ENCODE assay signal across 26 cellular contexts in genomic region chr2:235560345-235560744, GRCh38.
DNase-seq lines count a peak whose midpoint lies in the region; ATAC-seq and TF ChIP-seq lines count a peak whose summit lies in the region.
"Had no signal": no experiment of that assay in that cellular context is flagged by ENCODE, and none has a peak within 500 bp of the region (broad histone marks: within the 10 kb centered on the region; RNA-seq: fewer than 3 reads in every experiment).

No MANE protein-coding gene starts in this region.

- no peak for TF ChIP-seq CTCF in natural killer cell (IDR thresholded peaks at IDR 0.05)

- no peak overlapping the region for H3K27ac Mint-ChIP-seq in stimulated activated naive B cell treated with anti-CD40 and anti-IgM and Interleukin-4, amounts not matched to agents 10 μg/mL and 1 μg/mL and 100 μg/mL, for 72 hours
- no peak overlapping the region for H3K27ac Mint-ChIP-seq in natural killer cell
- H3K27ac Mint-ChIP-seq in activated CD4-positive, alpha-beta T cell treated with anti-CD3 and anti-CD28 coated beads, Interleukin-2, amount 10 ng/mL, durations not matched to agents 24 days and 14 days, result no peak overlapping the region
- H3K27ac Mint-ChIP-seq: activated naive CD8-positive, alpha-beta T cell treated with anti-CD3 and anti-CD28 coated beads, Interleukin-2, amount 10 ng/mL, durations not matched to agents 7 days and 5 days; activated T-cell treated with anti-CD3 and anti-CD28 coated beads, Interleukin-2, amount 50 U/mL, for 24 hours; naive thymus-derived CD4-positive, alpha-beta T cell; stimulated activated effector memory CD8-positive, alpha-beta T cell treated with anti-CD3 and anti-CD28 coated beads, Interleukin-12 subunit alpha, Interleukin-12 subunit beta, amount 100 ng/mL, for 72 hours; T-cell; WTC11 had no signal

- DNase-seq in RPMI8226 (peak; percentile 47), natural killer cell (no peak), cardiac septum (ENCODE audit: low spot score) (no peak)
- DNase-seq in stimulated activated naive B cell treated with anti-CD40 and anti-IgM and Interleukin-4, amounts not matched to agents 10 μg/mL and 1 μg/mL and 100 μg/mL, for 72 hours, result no peak
- DNase-seq in activated CD4-positive, alpha-beta T cell treated with anti-CD3 and anti-CD28 coated beads, Interleukin-2, amount 10 ng/mL, durations not matched to agents 24 days and 14 days, result no peak
- DNase-seq: activated CD4-positive, alpha-beta T cell treated with anti-CD3 and anti-CD28 coated beads, Interleukin-2, amount 50 U/mL, for 1 hour; activated gamma-delta T cell treated with Interleukin-2 at 50 U/mL for 16 hours; activated naive CD8-positive, alpha-beta T cell treated with anti-CD3 and anti-CD28 coated beads, Interleukin-2, amount 10 ng/mL, durations not matched to agents 7 days and 5 days; activated T-cell treated with anti-CD3 and anti-CD28 coated beads, Interleukin-2, amount 50 U/mL, for 24 hours; DMS79 treated with DMSO at 0.1 percent for 48 hours; foreskin melanocyte; GF-D8; hippocampal formation; lower lobe of right lung; MM.1S; naive thymus-derived CD4-positive, alpha-beta T cell; NCI-H1417 treated with DMSO at 0.1 percent for 48 hours; NCI-H2081; occipital lobe; stimulated activated CD4-positive, alpha-beta T cell treated with anti-CD3 and anti-CD28 coated beads, Interleukin-15, amount 100 ng/mL, for 24 hours; T-cell had no signal

- H3K36me3 Mint-ChIP-seq in stimulated activated naive B cell treated with anti-CD40 and anti-IgM and Interleukin-4, amounts not matched to agents 10 μg/mL and 1 μg/mL and 100 μg/mL, for 72 hours, result no peaks in the 10 kb centered on the region
- H3K36me3 Mint-ChIP-seq in natural killer cell, result no peaks in the 10 kb centered on the region
- no peaks in the 10 kb centered on the region for H3K36me3 Mint-ChIP-seq in activated CD4-positive, alpha-beta T cell treated with anti-CD3 and anti-CD28 coated beads, Interleukin-2, amount 10 ng/mL, durations not matched to agents 24 days and 14 days (ENCODE audit: low read depth)
- H3K36me3 Mint-ChIP-seq: activated naive CD8-positive, alpha-beta T cell treated with anti-CD3 and anti-CD28 coated beads, Interleukin-2, amount 10 ng/mL, durations not matched to agents 7 days and 5 days; naive thymus-derived CD4-positive, alpha-beta T cell; stimulated activated effector memory CD8-positive, alpha-beta T cell treated with anti-CD3 and anti-CD28 coated beads, Interleukin-12 subunit alpha, Interleukin-12 subunit beta, amount 100 ng/mL, for 72 hours; T-cell; type B pancreatic cell; WTC11 had no signal

- peaks cover 4 to 7% of the 10 kb centered on the region in 2 donors for H3K4me1 Mint-ChIP-seq in stimulated activated naive B cell treated with anti-CD40 and anti-IgM and Interleukin-4, amounts not matched to agents 10 μg/mL and 1 μg/mL and 100 μg/mL, for 72 hours
- H3K4me1 Mint-ChIP-seq in natural killer cell, result no peaks in the 10 kb centered on the region
- H3K4me1 Mint-ChIP-seq in activated CD4-positive, alpha-beta T cell treated with anti-CD3 and anti-CD28 coated beads, Interleukin-2, amount 10 ng/mL, durations not matched to agents 24 days and 14 days, result no peaks in the 10 kb centered on the region
- H3K4me1 Mint-ChIP-seq: activated naive CD8-positive, alpha-beta T cell treated with anti-CD3 and anti-CD28 coated beads, Interleukin-2, amount 10 ng/mL, durations not matched to agents 7 days and 5 days; naive thymus-derived CD4-positive, alpha-beta T cell had no signal

- H3K9me3 Mint-ChIP-seq in stimulated activated naive B cell treated with anti-CD40 and anti-IgM and Interleukin-4, amounts not matched to agents 10 μg/mL and 1 μg/mL and 100 μg/mL, for 72 hours, result peaks cover 0 to 5% of the 10 kb centered on the region in 2 donors
- no peaks in the 10 kb centered on the region for H3K9me3 Mint-ChIP-seq in natural killer cell
- no peaks in the 10 kb centered on the region for H3K9me3 Mint-ChIP-seq in activated CD4-positive, alpha-beta T cell treated with anti-CD3 and anti-CD28 coated beads, Interleukin-2, amount 10 ng/mL, durations not matched to agents 24 days and 14 days
- H3K9me3 Mint-ChIP-seq: activated naive CD8-positive, alpha-beta T cell treated with anti-CD3 and anti-CD28 coated beads, Interleukin-2, amount 10 ng/mL, durations not matched to agents 7 days and 5 days; activated T-cell treated with anti-CD3 and anti-CD28 coated beads, Interleukin-2, amount 50 U/mL, for 24 hours; naive thymus-derived CD4-positive, alpha-beta T cell; stimulated activated effector memory CD8-positive, alpha-beta T cell treated with anti-CD3 and anti-CD28 coated beads, Interleukin-12 subunit alpha, Interleukin-12 subunit beta, amount 100 ng/mL, for 72 hours; T-cell; type B pancreatic cell; WTC11 had no signal

- peak; percentile 65 for ATAC-seq in GM19324 (IDR thresholded peaks at IDR 0.05; ENCODE audit: low FRiP score, unreplicated experiment)
- ATAC-seq in HG03432 (IDR thresholded peaks at IDR 0.05; ENCODE audit: unreplicated experiment), result peak; percentile 51
- peak; percentile 62 to 79 for ATAC-seq in stimulated activated naive B cell treated with anti-CD40 and anti-IgM and Interleukin-4, amounts not matched to agents 10 μg/mL and 1 μg/mL and 100 μg/mL, for 72 hours (replicated peaks)
- no peak for ATAC-seq in natural killer cell
- ATAC-seq: lower lobe of right lung; naive thymus-derived CD4-positive, alpha-beta T cell; stimulated activated effector memory CD8-positive, alpha-beta T cell treated with anti-CD3 and anti-CD28 coated beads, Interleukin-12 subunit alpha, Interleukin-12 subunit beta, amount 100 ng/mL, for 72 hours; T-cell; WTC11 had no signal

- intact Hi-C loops in natural killer cell (cut with micrococcal nuclease), result no loop called here
- intact Hi-C loops in cardiac septum (cut with DNase I), result no loop called here
- intact Hi-C loops in activated CD4-positive, alpha-beta T cell treated with anti-CD3 and anti-CD28 coated beads, Interleukin-2, amount 10 ng/mL, durations not matched to agents 24 days and 14 days (cut with micrococcal nuclease), result no loop called here

- H3K4me3 Mint-ChIP-seq in stimulated activated naive B cell treated with anti-CD40 and anti-IgM and Interleukin-4, amounts not matched to agents 10 μg/mL and 1 μg/mL and 100 μg/mL, for 72 hours, result no peak overlapping the region
- H3K4me3 Mint-ChIP-seq in natural killer cell, result no peak overlapping the region
- no peak overlapping the region for H3K4me3 Mint-ChIP-seq in activated CD4-positive, alpha-beta T cell treated with anti-CD3 and anti-CD28 coated beads, Interleukin-2, amount 10 ng/mL, durations not matched to agents 24 days and 14 days
- H3K4me3 Mint-ChIP-seq: activated naive CD8-positive, alpha-beta T cell treated with anti-CD3 and anti-CD28 coated beads, Interleukin-2, amount 10 ng/mL, durations not matched to agents 7 days and 5 days; activated T-cell treated with anti-CD3 and anti-CD28 coated beads, Interleukin-2, amount 50 U/mL, for 24 hours; naive thymus-derived CD4-positive, alpha-beta T cell; stimulated activated effector memory CD8-positive, alpha-beta T cell treated with anti-CD3 and anti-CD28 coated beads, Interleukin-12 subunit alpha, Interleukin-12 subunit beta, amount 100 ng/mL, for 72 hours; T-cell; type B pancreatic cell; WTC11 had no signal

- peaks cover 33 to 45% of the 10 kb centered on the region in 2 donors for H3K27me3 Mint-ChIP-seq in stimulated activated naive B cell treated with anti-CD40 and anti-IgM and Interleukin-4, amounts not matched to agents 10 μg/mL and 1 μg/mL and 100 μg/mL, for 72 hours
- peaks cover 14 to 17% of the 10 kb centered on the region in 2 donors for H3K27me3 Mint-ChIP-seq in natural killer cell (ENCODE audit: low read depth in 2 of 2)
- H3K27me3 Mint-ChIP-seq in activated CD4-positive, alpha-beta T cell treated with anti-CD3 and anti-CD28 coated beads, Interleukin-2, amount 10 ng/mL, durations not matched to agents 24 days and 14 days, result peaks cover 5% of the 10 kb centered on the region
- H3K27me3 Mint-ChIP-seq: type B pancreatic cell had no signal

Comparison
In these comparisons a context has a peak if more than half of its experiments do, and no peak if none do; other contexts are left out.
1. ATAC-seq: peak in GM19324 (single experiment), HG03432 (single experiment) and stimulated activated naive B cell treated with anti-CD40 and anti-IgM and Interleukin-4, amounts not matched to agents 10 μg/mL and 1 μg/mL and 100 μg/mL, for 72 hours (2 of 2); none in natural killer cell (0 of 3).